In genomic region chr19:5674734-5675133, GRCh38 we compare ENCODE assay signal across 1 cellular context.
TF ChIP-seq lines count a peak whose summit lies in the region.

No MANE protein-coding gene starts in this region.

TF ChIP-seq in K562, 482 proteins besides CTCF, POLR2A, EP300 and RAD21 (continued from another document):
- no peak for TF ChIP-seq ZBTB40 (IDR thresholded peaks at IDR 0.05)
- no peak for TF ChIP-seq ZBTB40 (CRISPR knock-in tag; IDR thresholded peaks at IDR 0.05)
- TF ChIP-seq ZNF347 (CRISPR knock-in tag; IDR thresholded peaks at IDR 0.05; ENCODE audit: low read depth), result no peak
- no peak for TF ChIP-seq EWSR1 (IDR thresholded peaks at IDR 0.05; ENCODE audit: borderline replicate concordance, low read depth, partially characterized antibody)
